ENCODE assay signal across 13 cellular contexts in the genomic region with DNA sequence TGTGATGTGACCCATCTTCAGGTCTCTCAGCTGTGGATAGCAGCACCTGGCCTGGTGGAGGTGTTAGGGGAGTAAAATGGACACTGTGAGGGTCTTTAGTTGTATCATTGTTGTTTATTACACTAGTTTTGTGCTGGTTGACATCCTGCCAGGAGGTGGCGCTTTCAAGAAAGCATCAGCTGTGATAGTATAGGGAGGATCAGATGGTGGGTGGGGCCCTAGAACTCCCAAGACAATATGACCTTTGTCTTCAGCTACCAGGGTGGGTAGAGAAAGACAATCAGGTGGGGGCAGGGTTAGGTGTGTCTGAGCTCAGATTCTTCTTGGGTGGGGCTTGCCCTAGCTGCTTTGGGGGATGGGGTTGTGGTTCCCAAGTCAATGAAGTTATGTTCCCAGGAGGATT.
A peak's percentile ranks its signal among the peaks of the same experiment; 100 is the strongest.
DNase-seq lines count a peak whose midpoint lies in the region; ATAC-seq and TF ChIP-seq lines count a peak whose summit lies in the region.
"Had no signal": no experiment of that assay in that cellular context is flagged by ENCODE, and none has a peak within 500 bp of the region (broad histone marks: within the 10 kb centered on the region; RNA-seq: fewer than 3 reads in every experiment).

No MANE protein-coding gene starts in this region.

- H3K36me3 ChIP-seq in SK-N-SH (replicated peaks in 1 of 2; ENCODE audit: control insufficient read depth in 1 of 2, insufficient read depth in 2 of 2, low read length in 1 of 2) (no peaks in the 10 kb centered on the region), WERI-Rb-1 (no peaks in the 10 kb centered on the region), mesendoderm (ENCODE audit: control insufficient read depth, insufficient read depth, low read length) (no peaks in the 10 kb centered on the region)
- H3K36me3 ChIP-seq: BLaER1 treated with 17β-estradiol and CSF1 and Interleukin-3, amounts not matched to agents 10 nM and 100 nM; heart left ventricle had no signal

- H3F3A ChIP-seq in SK-N-SH (replicated peaks; ENCODE audit: insufficient read depth): no peaks in the 10 kb centered on the region

- no peak overlapping the region for H3K18ac ChIP-seq in mesendoderm (ENCODE audit: low read length)

- H3K4ac ChIP-seq in mesendoderm (ENCODE audit: low read depth, low read length): no peak overlapping the region

- peak overlapping the region; percentile 73 for H2BK5ac ChIP-seq in mesendoderm (ENCODE audit: low read length)

- H2AFZ ChIP-seq in SK-N-SH (ENCODE audit: low read depth): no peak overlapping the region

- H3K79me2 ChIP-seq in SK-N-SH (ENCODE audit: insufficient read depth): no peaks in the 10 kb centered on the region
- no peaks in the 10 kb centered on the region for H3K79me2 ChIP-seq in mesendoderm (ENCODE audit: control insufficient read depth, insufficient read depth, low read length)

- no peak for DNase-seq in SK-N-SH
- DNase-seq in H4 (ENCODE audit: low spot score): peak; percentile 21
- DNase-seq in WERI-Rb-1: peak; percentile 30
- peak; percentile 85 for DNase-seq in mesendoderm
- no peak for DNase-seq in NCI-H69 (lab: John Stamatoyannopoulos, UW)
- DNase-seq: caudate nucleus, naive B cell had no signal

- H3K4me3 ChIP-seq in SK-N-SH (ENCODE audit: low read depth in 2 of 2, low read length in 1 of 2) (no peak overlapping the region), WERI-Rb-1 (ENCODE audit: low read depth, low read length) (no peak overlapping the region), mesendoderm (ENCODE audit: low read length) (no peak overlapping the region)
- H3K4me3 ChIP-seq: BLaER1 treated with 17β-estradiol and CSF1 and Interleukin-3, amounts not matched to agents 10 nM and 100 nM; heart left ventricle had no signal

- no peak overlapping the region for H2AK5ac ChIP-seq in mesendoderm (ENCODE audit: low read length)

- no peak overlapping the region for H2BK120ac ChIP-seq in mesendoderm (ENCODE audit: low read depth, low read length)

- H3K79me1 ChIP-seq in mesendoderm (ENCODE audit: low read length): no peaks in the 10 kb centered on the region

- H2BK15ac ChIP-seq in mesendoderm (replicated peaks; ENCODE audit: low read depth): no peak overlapping the region

- peak; percentile 11; the same call in 1 of the 2 replicates for TF ChIP-seq RAD21 in SK-N-SH (IDR thresholded peaks at IDR 0.05; ENCODE audit: low read length)

- no peak for ATAC-seq in SK-N-SH treated with all-trans-retinoic acid at 6 μM for 48 hours
- no peak for ATAC-seq in HG03095 (IDR thresholded peaks at IDR 0.05; ENCODE audit: unreplicated experiment)
- ATAC-seq in GM21786 (IDR thresholded peaks at IDR 0.05; ENCODE audit: unreplicated experiment): no peak
- ATAC-seq: heart left ventricle had no signal

- 6% methylated on average over 1 of the region's 1 CpG for WGBS in SK-N-SH (ENCODE audit: low lambda C conversion rate)
- no CpG with 5 or more reads among the region's 1 CpG for WGBS in mesendoderm (ENCODE audit: extremely low coverage, insufficient coverage, low lambda C conversion rate)

- POLR2A ChIA-PET in SK-N-SH (lab: Yijun Ruan, JAX): no interaction called here

- H3K4me2 ChIP-seq in SK-N-SH (no peak overlapping the region), mesendoderm (ENCODE audit: low read length) (no peak overlapping the region)
- H3K4me2 ChIP-seq: BLaER1 treated with 17β-estradiol and CSF1 and Interleukin-3, amounts not matched to agents 10 nM and 100 nM had no signal

- H3K56ac ChIP-seq in mesendoderm (ENCODE audit: low read length): peak overlapping the region; percentile 25

- no peak for TF ChIP-seq EP300 in SK-N-SH (IDR thresholded peaks at IDR 0.05; ENCODE audit: borderline replicate concordance in 1 of 2, low read depth in 1 of 2, low read length in 1 of 2)

- H4K20me1 ChIP-seq in SK-N-SH (ENCODE audit: insufficient read depth): no peaks in the 10 kb centered on the region
- H4K20me1 ChIP-seq: BLaER1 treated with 17β-estradiol and CSF1 and Interleukin-3, amounts not matched to agents 10 nM and 100 nM had no signal

- H3K9ac ChIP-seq in SK-N-SH: no peak overlapping the region
- no peak overlapping the region for H3K9ac ChIP-seq in mesendoderm (ENCODE audit: low read length)
- H3K9ac ChIP-seq: BLaER1 treated with 17β-estradiol and CSF1 and Interleukin-3, amounts not matched to agents 10 nM and 100 nM had no signal

- TF ChIP-seq CTCF in SK-N-SH (IDR thresholded peaks at IDR 0.05) (peak; percentile 41), WERI-Rb-1 (IDR thresholded peaks at IDR 0.05; ENCODE audit: low read depth, low read length) (peak; percentile 38; the same call in 1 of the 2 replicates)

- H3K27me3 ChIP-seq in SK-N-SH (ENCODE audit: insufficient read depth): no peaks in the 10 kb centered on the region
- H3K27me3 ChIP-seq in WERI-Rb-1 (ENCODE audit: insufficient read depth, low read depth, severe bottlenecking): no peaks in the 10 kb centered on the region
- no peaks in the 10 kb centered on the region for H3K27me3 ChIP-seq in mesendoderm (ENCODE audit: insufficient read depth, low read length, poor library complexity)

- H3K4me1 ChIP-seq in SK-N-SH (ENCODE audit: control insufficient read depth in 1 of 2, insufficient read depth in 2 of 2, low read depth in 1 of 2, low read length in 1 of 2) (no peaks in the 10 kb centered on the region), mesendoderm (ENCODE audit: control insufficient read depth, low read depth, low read length) (no peaks in the 10 kb centered on the region)
- H3K4me1 ChIP-seq: BLaER1 treated with 17β-estradiol and CSF1 and Interleukin-3, amounts not matched to agents 10 nM and 100 nM; heart left ventricle had no signal

- H3K27ac ChIP-seq in SK-N-SH (ENCODE audit: low read depth in 2 of 2, low read length in 1 of 2): no peak overlapping the region
- H3K27ac ChIP-seq in WERI-Rb-1: no peak overlapping the region
- H3K27ac ChIP-seq in mesendoderm (ENCODE audit: low read depth, low read length): peak overlapping the region; percentile 44
- H3K27ac ChIP-seq: BLaER1 treated with 17β-estradiol and CSF1 and Interleukin-3, amounts not matched to agents 10 nM and 100 nM; heart left ventricle; RWPE1 had no signal

- H3K9me3 ChIP-seq in SK-N-SH (no peaks in the 10 kb centered on the region), WERI-Rb-1 (ENCODE audit: severe bottlenecking) (no peaks in the 10 kb centered on the region)
- H3K9me3 ChIP-seq: BLaER1 treated with 17β-estradiol and CSF1 and Interleukin-3, amounts not matched to agents 10 nM and 100 nM; heart left ventricle had no signal

- CTCF ChIA-PET in SK-N-SH (lab: Yijun Ruan, JAX): interaction anchor here (1.1 to 1.3 kb wide), 2 partner anchors 9 to 190 kb away, joined by 3 to 7 read pairs; no protein-coding TSS in a partner anchor

- no peaks in the 10 kb centered on the region for H3K9me2 ChIP-seq in SK-N-SH

- no peak overlapping the region for H4K5ac ChIP-seq in mesendoderm (ENCODE audit: low read length)

- no peak overlapping the region for H3K23ac ChIP-seq in mesendoderm (ENCODE audit: low read length)

- H4K8ac ChIP-seq in mesendoderm (ENCODE audit: low read depth, low read length): no peak overlapping the region

TF ChIP-seq in SK-N-SH, 30 proteins besides CTCF, POLR2A, EP300 and RAD21:
- TF ChIP-seq MEF2A (IDR thresholded peaks at IDR 0.05; ENCODE audit: borderline replicate concordance, low read depth) (no peak), MXI1 (IDR thresholded peaks at IDR 0.05; ENCODE audit: low read depth, low read length) (no peak), FOSL2 (IDR thresholded peaks at IDR 0.05; ENCODE audit: borderline replicate concordance, low read depth) (no peak), RCOR1 (IDR thresholded peaks at IDR 0.05; ENCODE audit: low read length) (no peak)
- TF ChIP-seq, protein P1, sequence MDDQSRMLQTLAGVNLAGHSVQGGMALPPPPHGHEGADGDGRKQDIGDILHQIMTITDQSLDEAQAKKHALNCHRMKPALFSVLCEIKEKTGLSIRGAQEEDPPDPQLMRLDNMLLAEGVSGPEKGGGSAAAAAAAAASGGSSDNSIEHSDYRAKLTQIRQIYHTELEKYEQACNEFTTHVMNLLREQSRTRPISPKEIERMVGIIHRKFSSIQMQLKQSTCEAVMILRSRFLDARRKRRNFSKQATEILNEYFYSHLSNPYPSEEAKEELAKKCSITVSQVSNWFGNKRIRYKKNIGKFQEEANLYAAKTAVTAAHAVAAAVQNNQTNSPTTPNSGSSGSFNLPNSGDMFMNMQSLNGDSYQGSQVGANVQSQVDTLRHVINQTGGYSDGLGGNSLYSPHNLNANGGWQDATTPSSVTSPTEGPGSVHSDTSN (IDR thresholded peaks at IDR 0.05): no peak

TF ChIP-seq in SK-N-SH treated with all-trans-retinoic acid at 6 μM for 48 hours, 23 proteins besides CTCF, POLR2A, EP300 and RAD21 (continues in another document):
- no peak for TF ChIP-seq GLIS3 (CRISPR knock-in tag; IDR thresholded peaks at IDR 0.05)
- no peak for TF ChIP-seq ZNF70 (CRISPR knock-in tag; IDR thresholded peaks at IDR 0.05)
- TF ChIP-seq, protein P2, sequence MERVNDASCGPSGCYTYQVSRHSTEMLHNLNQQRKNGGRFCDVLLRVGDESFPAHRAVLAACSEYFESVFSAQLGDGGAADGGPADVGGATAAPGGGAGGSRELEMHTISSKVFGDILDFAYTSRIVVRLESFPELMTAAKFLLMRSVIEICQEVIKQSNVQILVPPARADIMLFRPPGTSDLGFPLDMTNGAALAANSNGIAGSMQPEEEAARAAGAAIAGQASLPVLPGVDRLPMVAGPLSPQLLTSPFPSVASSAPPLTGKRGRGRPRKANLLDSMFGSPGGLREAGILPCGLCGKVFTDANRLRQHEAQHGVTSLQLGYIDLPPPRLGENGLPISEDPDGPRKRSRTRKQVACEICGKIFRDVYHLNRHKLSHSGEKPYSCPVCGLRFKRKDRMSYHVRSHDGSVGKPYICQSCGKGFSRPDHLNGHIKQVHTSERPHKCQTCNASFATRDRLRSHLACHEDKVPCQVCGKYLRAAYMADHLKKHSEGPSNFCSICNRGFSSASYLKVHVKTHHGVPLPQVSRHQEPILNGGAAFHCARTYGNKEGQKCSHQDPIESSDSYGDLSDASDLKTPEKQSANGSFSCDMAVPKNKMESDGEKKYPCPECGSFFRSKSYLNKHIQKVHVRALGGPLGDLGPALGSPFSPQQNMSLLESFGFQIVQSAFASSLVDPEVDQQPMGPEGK (CRISPR knock-in tag; IDR thresholded peaks at IDR 0.05; ENCODE audit: borderline replicate concordance): no peak

Comparison
In these comparisons a context has a peak if more than half of its experiments do, and no peak if none do; other contexts are left out.
1. DNase-seq: peak in H4 (single experiment), WERI-Rb-1 (single experiment) and mesendoderm (single experiment); none in SK-N-SH (single experiment) and NCI-H69 (single experiment).